In genomic region chr9:7212101-7212500, GRCh38 we compare ENCODE assay signal across 19 cellular contexts.
DNase-seq lines count a peak whose midpoint lies in the region; ATAC-seq and TF ChIP-seq lines count a peak whose summit lies in the region.
"Had no signal": no experiment of that assay in that cellular context is flagged by ENCODE, and none has a peak within 500 bp of the region (broad histone marks: within the 10 kb centered on the region; RNA-seq: fewer than 3 reads in every experiment).

No MANE protein-coding gene starts in this region.

- ATAC-seq in activated T-helper 17 cell treated with anti-CD3 and anti-CD28 coated beads, Interleukin-2, amount 50 U/mL, for 72 hours (replicated peaks) = peak; percentile 20
- ATAC-seq in HG03460 (IDR thresholded peaks at IDR 0.05; ENCODE audit: unreplicated experiment) (no peak), GM21576 (IDR thresholded peaks at IDR 0.05; ENCODE audit: unreplicated experiment) (no peak)

- peaks cover 2% of the 10 kb centered on the region for H3K9me3 Mint-ChIP-seq in activated T-helper 17 cell treated with anti-CD3 and anti-CD28 coated beads, Interleukin-2, amount 50 U/mL, for 72 hours
- H3K9me3 Mint-ChIP-seq: nephron had no signal

- no peaks in the 10 kb centered on the region for H3K9me3 ChIP-seq in mammary epithelial cell (replicated peaks; ENCODE audit: insufficient read depth, low read length)
- H3K9me3 ChIP-seq in breast epithelium = no peaks in the 10 kb centered on the region
- H3K9me3 ChIP-seq in BE2C = no peaks in the 10 kb centered on the region
- H3K9me3 ChIP-seq: esophagus muscularis mucosa, stomach had no signal

- WGBS in mammary epithelial cell (ENCODE audit: low coverage, missing lambda C conversion rate) = 58% methylated on average over 4 of the region's 4 CpGs

- H3K4me1 Mint-ChIP-seq in activated T-helper 17 cell treated with anti-CD3 and anti-CD28 coated beads, Interleukin-2, amount 50 U/mL, for 72 hours = peaks cover 8% of the 10 kb centered on the region

- DNase-seq in mammary epithelial cell (peak; percentile 37), breast epithelium (ENCODE audit: low spot score in 2 of 2) (no peak), substantia nigra (lab: John Stamatoyannopoulos, UW) (peak in 34 of 49 donors; percentile 2 to 62 (median 24)), BE2C (no peak)
- DNase-seq: ACHN; activated CD4-positive, alpha-beta T cell treated with anti-CD3 and anti-CD28 coated beads for 48 hours; activated T-cell treated with anti-CD3 and anti-CD28 coated beads, Interleukin-2, amount 50 U/mL, for 1 hour; COR-L47; cortex of kidney; NCI-H1048; NCI-H82; stomach; T-helper 2 cell had no signal

- no peak overlapping the region for H3K4me3 Mint-ChIP-seq in activated T-helper 17 cell treated with anti-CD3 and anti-CD28 coated beads, Interleukin-2, amount 50 U/mL, for 72 hours
- H3K4me3 Mint-ChIP-seq: nephron had no signal

- intact Hi-C loops in mammary epithelial cell (cut with micrococcal nuclease) = no loop called here
- intact Hi-C loops in breast epithelium (cut with DNase I; ENCODE audit: low total_unique reads) = no loop called here

- no peaks in the 10 kb centered on the region for H3K36me3 Mint-ChIP-seq in activated T-helper 17 cell treated with anti-CD3 and anti-CD28 coated beads, Interleukin-2, amount 50 U/mL, for 72 hours (ENCODE audit: low read depth)

- H3K27ac ChIP-seq in mammary epithelial cell (ENCODE audit: insufficient read depth, low read depth, low read length) (no peak overlapping the region), breast epithelium (no peak overlapping the region), layer of hippocampus (ENCODE audit: low read depth, low read length) (peak overlapping the region; percentile 49), substantia nigra (ENCODE audit: low read depth, low read length, poor library complexity, severe bottlenecking) (peak overlapping the region; percentile 67)
- H3K27ac ChIP-seq: esophagus muscularis mucosa, stomach had no signal

- H3K4me1 ChIP-seq in mammary epithelial cell (ENCODE audit: insufficient read depth, low read length) (peaks cover 13% of the 10 kb centered on the region), breast epithelium (no peaks in the 10 kb centered on the region), BE2C (no peaks in the 10 kb centered on the region)
- H3K4me1 ChIP-seq: esophagus muscularis mucosa, stomach had no signal

- H3K27me3 Mint-ChIP-seq in activated T-helper 17 cell treated with anti-CD3 and anti-CD28 coated beads, Interleukin-2, amount 50 U/mL, for 72 hours = peaks cover 1% of the 10 kb centered on the region

- dilution Hi-C loops in mammary epithelial cell (cut with HindIII; ENCODE audit: low sequenced_read_pairs) = no loop called here

- CTCF ChIA-PET in mammary epithelial cell (lab: Charles Lee; ENCODE audit: low non-redundant PET) = interaction anchor here (0.7 kb wide), 1 partner anchor 46 kb away, joined by 5 read pairs; no protein-coding TSS in a partner anchor

- H3K79me2 ChIP-seq in mammary epithelial cell (ENCODE audit: insufficient read depth, low read length) = no peaks in the 10 kb centered on the region

- no peak for TF ChIP-seq POLR2A in breast epithelium (IDR thresholded peaks at IDR 0.05)

- H3K4me3 ChIP-seq in mammary epithelial cell (replicated peaks in 1 of 3; ENCODE audit: insufficient read depth in 1 of 3, low read depth in 2 of 3, low read length in 3 of 3) = no peak overlapping the region
- H3K4me3 ChIP-seq in breast epithelium = no peak overlapping the region
- no peak overlapping the region for H3K4me3 ChIP-seq in BE2C (ENCODE audit: low read depth, low read length)
- H3K4me3 ChIP-seq: esophagus muscularis mucosa, stomach had no signal

- no peak overlapping the region for H3K4me2 ChIP-seq in mammary epithelial cell (ENCODE audit: insufficient read depth, low read depth, low read length)

- in situ Hi-C loops in mammary epithelial cell (cut with MboI; ENCODE audit: low sequenced_read_pairs in 2 of 2) = loop anchor here in 1 of 2 donors (5.0 kb wide), 1 partner anchor 50 kb away; no protein-coding TSS in a partner anchor

- no peak overlapping the region for H3K27ac Mint-ChIP-seq in activated T-helper 17 cell treated with anti-CD3 and anti-CD28 coated beads, Interleukin-2, amount 50 U/mL, for 72 hours
- H3K27ac Mint-ChIP-seq: nephron had no signal

- BruUV-seq in mammary epithelial cell (replicated peaks; lab: Mats Ljungman, UMichigan) = no TSS peak

- H3K27me3 ChIP-seq in mammary epithelial cell (ENCODE audit: insufficient read depth, low read length) = no peaks in the 10 kb centered on the region
- H3K27me3 ChIP-seq in breast epithelium = no peaks in the 10 kb centered on the region
- H3K27me3 ChIP-seq in layer of hippocampus (ENCODE audit: control insufficient read depth, insufficient read depth, low read length) = no peaks in the 10 kb centered on the region
- H3K27me3 ChIP-seq in BE2C = peaks cover 5% of the 10 kb centered on the region; the same call in 1 of the 2 replicates
- H3K27me3 ChIP-seq: esophagus muscularis mucosa, stomach had no signal

- H3K9ac ChIP-seq in mammary epithelial cell (ENCODE audit: insufficient read depth, low read length) = no peak overlapping the region

- H3K36me3 ChIP-seq in mammary epithelial cell (ENCODE audit: insufficient read depth, low read length) (no peaks in the 10 kb centered on the region), breast epithelium (no peaks in the 10 kb centered on the region), BE2C (no peaks in the 10 kb centered on the region)
- H3K36me3 ChIP-seq: esophagus muscularis mucosa, stomach had no signal

- H4K20me1 ChIP-seq in mammary epithelial cell (ENCODE audit: insufficient read depth, low read length) = no peaks in the 10 kb centered on the region

- no peak overlapping the region for H2AFZ ChIP-seq in mammary epithelial cell (ENCODE audit: low read depth, low read length)

- TF ChIP-seq CTCF in mammary epithelial cell (conservative IDR thresholded peaks at IDR 0.05 in 1 of 2, IDR thresholded peaks at IDR 0.05 in 1 of 2; ENCODE audit: extremely low read depth in 1 of 2, insufficient read depth in 1 of 2, low read depth in 1 of 2, low read length in 2 of 2) = no peak
- TF ChIP-seq CTCF in breast epithelium (IDR thresholded peaks at IDR 0.05) = no peak
- TF ChIP-seq CTCF in BE2C (IDR thresholded peaks at IDR 0.05; ENCODE audit: low read depth, low read length) = no peak

Comparison
In these comparisons a context has a peak if more than half of its experiments do, and no peak if none do; other contexts are left out.
1. DNase-seq: peak in mammary epithelial cell (single experiment) and substantia nigra (34 of 49); none in breast epithelium (0 of 2) and BE2C (single experiment).
2. H3K27ac ChIP-seq: peak in layer of hippocampus (single experiment) and substantia nigra (single experiment); none in mammary epithelial cell (single experiment) and breast epithelium (0 of 2).